ENCODE assay signal across 8 cellular contexts in the genomic region with DNA sequence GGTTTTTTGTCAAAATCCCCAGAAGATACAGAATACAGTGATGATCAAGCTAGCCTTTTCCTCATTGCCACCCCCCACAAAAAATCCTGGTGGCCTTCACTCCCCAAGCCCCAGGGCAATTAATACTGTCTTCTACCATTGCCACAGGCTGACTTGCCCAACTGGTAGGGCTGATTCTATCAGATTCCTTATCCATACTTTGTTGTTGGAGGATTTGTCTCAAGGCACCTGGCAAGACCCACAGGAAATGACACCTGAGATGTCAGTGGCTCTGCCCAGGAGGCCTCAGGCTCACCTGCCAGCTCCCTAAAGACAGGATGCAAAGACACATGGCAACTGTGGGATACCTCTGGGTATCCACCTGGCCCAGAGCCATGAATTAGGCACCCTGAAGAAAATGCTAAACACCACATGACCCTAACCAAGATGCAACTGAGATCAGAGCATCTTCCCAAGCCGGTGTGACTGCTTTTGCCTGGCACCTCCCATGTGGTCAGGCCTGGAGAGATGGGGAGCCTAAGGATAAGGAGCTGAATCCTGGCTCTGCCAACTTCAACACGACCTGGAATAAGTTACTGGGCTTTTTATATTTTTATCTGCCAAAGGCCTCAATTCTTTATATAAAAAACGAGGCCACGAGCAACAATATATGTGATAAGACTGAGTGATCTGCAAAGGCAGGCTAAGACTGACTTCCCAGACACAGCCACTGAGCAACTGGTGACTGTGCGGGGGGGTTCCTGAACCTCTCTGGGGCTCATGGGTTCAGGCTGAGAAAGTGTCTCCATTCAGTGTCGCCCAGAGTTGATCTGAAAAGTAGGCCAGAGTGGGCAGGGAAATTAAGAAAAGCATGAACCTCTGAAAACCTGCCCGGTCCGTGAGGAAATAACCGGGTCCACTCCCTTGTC. TPM values are rescaled to one million over a fixed set of nuclear protein-coding genes. Genes with fewer than 3 reads are reported as not detected.
DNase-seq lines count a peak whose midpoint lies in the region; ATAC-seq and TF ChIP-seq lines count a peak whose summit lies in the region.

No MANE protein-coding gene starts in this region.

- DNase-seq in GM03348 (ENCODE audit: low spot score) (peak; percentile 19), T follicular helper cell (ENCODE audit: low read depth) (peak; percentile 9), chondrocyte (ENCODE audit: low spot score) (no peak), tibial nerve (ENCODE audit: low spot score in 2 of 2) (no peak)

- H3K9me3 ChIP-seq in mesodermal cell (ENCODE audit: control insufficient read depth, low read length), result no peaks in the 10 kb centered on the region
- H3K9me3 ChIP-seq in tibial nerve, result no peaks in the 10 kb centered on the region

- peak overlapping the region; percentile 88 for H3K4me3 Mint-ChIP-seq in chondrocyte (ENCODE audit: unreplicated experiment)

- peaks cover 36% of the 10 kb centered on the region for H3K4me1 Mint-ChIP-seq in chondrocyte (ENCODE audit: low read depth)

- peak overlapping the region; percentile 97 for H3K4me3 ChIP-seq in mesodermal cell (ENCODE audit: extremely low read depth, insufficient read depth, low read length, poor library complexity, severe bottlenecking)
- H3K4me3 ChIP-seq in tibial nerve, result peak overlapping the region; percentile 55 to 95 (median 83)

- TF ChIP-seq CTCF in chondrocyte (IDR thresholded peaks at IDR 0.05) (no peak), tibial nerve (IDR thresholded peaks at IDR 0.05) (no peak)

- 19 to 29% methylated on average over 5 to 7 of the region's 9 CpGs for WGBS in mesodermal cell (ENCODE audit: insufficient coverage in 2 of 2), 2 experiments
- WGBS in tibial nerve, 2 donors, result 18 to 20% methylated on average over 9 of the region's 9 CpGs

- peak; percentile 11 for ATAC-seq in HG02642 (IDR thresholded peaks at IDR 0.05; ENCODE audit: poor library complexity, unreplicated experiment)
- ATAC-seq in GM19324 (IDR thresholded peaks at IDR 0.05; ENCODE audit: low FRiP score, unreplicated experiment), result no peak
- ATAC-seq in GM18861 (IDR thresholded peaks at IDR 0.05; ENCODE audit: unreplicated experiment), result no peak

- peak overlapping the region; percentile 57 for H3K27ac Mint-ChIP-seq in chondrocyte (ENCODE audit: unreplicated experiment)

- no peaks in the 10 kb centered on the region for H3K27me3 ChIP-seq in tibial nerve

- TF ChIP-seq EP300 in tibial nerve (IDR thresholded peaks at IDR 0.05), result no peak

- H3K4me1 ChIP-seq in mesodermal cell (ENCODE audit: control insufficient read depth, insufficient read depth, low read length, poor library complexity, severe bottlenecking), result peaks cover 20% of the 10 kb centered on the region
- peaks cover 4 to 40% (median 21%) of the 10 kb centered on the region in 4 donors for H3K4me1 ChIP-seq in tibial nerve

- H3K27me3 Mint-ChIP-seq in chondrocyte (ENCODE audit: low read depth), result no peaks in the 10 kb centered on the region

- no peak for TF ChIP-seq POLR2A in tibial nerve (IDR thresholded peaks at IDR 0.05)

- peaks cover 5% of the 10 kb centered on the region for H3K36me3 Mint-ChIP-seq in chondrocyte (ENCODE audit: low read depth)

- peaks cover 15% of the 10 kb centered on the region for H3K36me3 ChIP-seq in mesodermal cell (ENCODE audit: control insufficient read depth, insufficient read depth, low read length)
- H3K36me3 ChIP-seq in tibial nerve, result peaks cover 0 to 7% (median 0%) of the 10 kb centered on the region in 3 donors

- H3K27ac ChIP-seq in mesodermal cell (ENCODE audit: low read depth, low read length, severe bottlenecking) (peak overlapping the region; percentile 66), tibial nerve (peak overlapping the region; percentile 61 to 96 (median 87))

- no peaks in the 10 kb centered on the region for H3K9me3 Mint-ChIP-seq in chondrocyte (ENCODE audit: low read depth)

RNA-seq across cellular contexts. Expression of a gene that starts 0.9 kb away (rescaled TPM):
- total RNA-seq in chondrocyte (104 to 129 TPM (median 128 TPM) in 3 replicates), tibial nerve (100 to 1,000 TPM in 1 of 4 donors, 10 to 100 TPM in 3; 43.7 to 108 (median 98.5) TPM)
- polyA plus RNA-seq in mesodermal cell (2013, experiment 1 of 2), result 123 TPM
- polyA plus RNA-seq in mesodermal cell (2013, experiment 2 of 2), result 103 TPM

RNA-seq across cellular contexts. Expression of a gene that starts 14.3 kb away (rescaled TPM):
- total RNA-seq in chondrocyte (174 to 202 TPM (median 181 TPM) in 3 replicates), tibial nerve (10 to 100 TPM; 78.2 to 86.7 (median 84.3) TPM)
- 88.3 TPM for polyA plus RNA-seq in mesodermal cell (2013, experiment 1 of 2)
- 84.1 TPM for polyA plus RNA-seq in mesodermal cell (2013, experiment 2 of 2)

Comparison
In these comparisons a context has a peak if more than half of its experiments do, and no peak if none do; other contexts are left out.
1. DNase-seq: peak in GM03348 (single experiment) and T follicular helper cell (single experiment); none in chondrocyte (single experiment) and tibial nerve (0 of 2).